Comparison of ENCODE assay signal across 22 cellular contexts in the genomic region with DNA sequence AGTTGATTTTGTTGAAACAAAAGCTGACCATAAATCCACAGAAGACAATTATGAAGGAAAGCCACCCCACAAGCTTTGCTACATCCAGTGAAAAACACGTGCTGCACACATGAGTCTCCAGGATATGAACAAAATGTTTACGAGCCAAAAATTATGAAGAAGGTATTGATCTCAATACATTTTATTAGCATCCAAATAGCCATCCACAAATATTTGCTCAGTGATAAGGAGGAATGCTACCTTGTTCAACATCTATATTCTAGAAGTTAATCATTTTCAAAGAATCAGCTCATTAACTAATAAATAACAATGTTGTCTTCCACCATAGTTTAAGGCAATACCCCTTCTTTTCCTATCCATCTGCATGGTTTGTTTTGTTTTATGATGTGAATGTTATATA. TPM values are rescaled to one million over a fixed set of nuclear protein-coding genes. Genes with fewer than 3 reads are reported as not detected.
"Had no signal": no experiment of that assay in that cellular context is flagged by ENCODE, and none has a peak within 500 bp of the region (broad histone marks: within the 10 kb centered on the region; RNA-seq: fewer than 3 reads in every experiment).

No MANE protein-coding gene starts in this region.

- H3K4me3 Mint-ChIP-seq: activated CD8-positive, alpha-beta T cell treated with anti-CD3 and anti-CD28 coated beads, Interleukin-2, amount 10 ng/mL, durations not matched to agents 7 days and 5 days; activated naive CD8-positive, alpha-beta T cell treated with anti-CD3 and anti-CD28 coated beads, Interleukin-2, amount 10 ng/mL, durations not matched to agents 7 days and 5 days had no signal

- H3K27ac Mint-ChIP-seq: activated CD8-positive, alpha-beta T cell treated with anti-CD3 and anti-CD28 coated beads, Interleukin-2, amount 10 ng/mL, durations not matched to agents 7 days and 5 days; activated naive CD8-positive, alpha-beta T cell treated with anti-CD3 and anti-CD28 coated beads, Interleukin-2, amount 10 ng/mL, durations not matched to agents 7 days and 5 days; T-cell had no signal

- H3K9me3 ChIP-seq: adrenal gland had no signal

- H3K27me3 ChIP-seq: adrenal gland had no signal

- H3K4me2 ChIP-seq: PC-9 had no signal

- ATAC-seq: activated CD8-positive, alpha-beta T cell treated with anti-CD3 and anti-CD28 coated beads, Interleukin-2, amount 10 ng/mL, durations not matched to agents 7 days and 5 days; Right ventricle myocardium inferior; T-cell had no signal

- H3K9me3 Mint-ChIP-seq: T-cell had no signal

- H3K36me3 ChIP-seq: adrenal gland, WERI-Rb-1 had no signal

- H3K27ac ChIP-seq: adrenal gland, PC-9, SK-N-MC, WERI-Rb-1 had no signal

- H2AFZ ChIP-seq: PC-9 had no signal

- DNase-seq: activated CD4-positive, alpha-beta T cell treated with anti-CD3 and anti-CD28 coated beads for 48 hours; activated CD4-positive, alpha-beta T cell treated with anti-CD3 and anti-CD28 coated beads, Interleukin-2, amount 50 U/mL, for 4 hours; activated CD8-positive, alpha-beta memory T cell treated with anti-CD3 and anti-CD28 coated beads, Interleukin-2, amount 50 U/mL, for 48 hours; activated CD8-positive, alpha-beta T cell treated with anti-CD3 and anti-CD28 coated beads, Interleukin-2, amount 10 ng/mL, durations not matched to agents 7 days and 5 days; activated naive CD4-positive, alpha-beta T cell treated with anti-CD3 and anti-CD28 coated beads, Interleukin-2, amount 50 U/mL, for 16 hours; activated naive CD8-positive, alpha-beta T cell treated with anti-CD3 and anti-CD28 coated beads, Interleukin-2, amount 10 ng/mL, durations not matched to agents 7 days and 5 days; activated T-cell treated with anti-CD3 and anti-CD28 coated beads, Interleukin-2, amount 50 U/mL, for 1 hour; adrenal gland; anterior cingulate cortex; caudate nucleus; Kasumi-1; NCI-H1105 treated with DMSO at 0.1 percent for 48 hours; NCI-H1436 treated with DMSO at 0.1 percent for 48 hours; NCI-H187; NCI-H2081; NCI-H510A treated with DMSO at 0.1 percent for 48 hours; PC-9; T-cell; WERI-Rb-1 had no signal

- H3K4me3 ChIP-seq: adrenal gland, PC-9, SK-N-MC had no signal

- H3K36me3 Mint-ChIP-seq: activated naive CD8-positive, alpha-beta T cell treated with anti-CD3 and anti-CD28 coated beads, Interleukin-2, amount 10 ng/mL, durations not matched to agents 7 days and 5 days had no signal

- H3K4me1 ChIP-seq: adrenal gland had no signal

RNA-seq across cellular contexts. Expression of a gene that starts 42.7 kb away (rescaled TPM):
- total RNA-seq: activated CD8-positive, alpha-beta T cell treated with anti-CD3 and anti-CD28 coated beads, Interleukin-2, amount 10 ng/mL, durations not matched to agents 7 days and 5 days; activated naive CD8-positive, alpha-beta T cell treated with anti-CD3 and anti-CD28 coated beads, Interleukin-2, amount 10 ng/mL, durations not matched to agents 7 days and 5 days; adrenal gland; PC-9; Right ventricle myocardium inferior; T-cell; T-helper 2 cell treated with Interferon-gamma antibody and Interleukin-4, amounts not matched to agents 100 ng/mL and 5 ng/mL, for 36 hours had no signal
